ENCODE assay signal across 13 cellular contexts in genomic region chr12:65189028-65189718, GRCh38. TPM values are rescaled to one million over a fixed set of nuclear protein-coding genes. Genes with fewer than 3 reads are reported as not detected.
DNase-seq lines count a peak whose midpoint lies in the region; ATAC-seq, FAIRE-seq and TF ChIP-seq lines count a peak whose summit lies in the region.
"Had no signal": no experiment of that assay in that cellular context is flagged by ENCODE, and none has a peak within 500 bp of the region (broad histone marks: within the 10 kb centered on the region; RNA-seq: fewer than 3 reads in every experiment).

No MANE protein-coding gene starts in this region.

- peaks cover 87% of the 10 kb centered on the region for H3K79me2 ChIP-seq in GM12878 (ENCODE audit: control insufficient read depth, insufficient read depth, low read length)

- H3K27me3 ChIP-seq in GM12878 (replicated peaks in 1 of 2; ENCODE audit: control insufficient read depth in 2 of 2, insufficient read depth in 2 of 2, low read length in 1 of 2), result no peaks in the 10 kb centered on the region
- H3K27me3 ChIP-seq: heart left ventricle had no signal

- POLR2A ChIA-PET in GM12878 (lab: Charles Lee), result interaction anchor here (1.0 to 4.6 kb wide), 3 partner anchors 8 to 24 kb away, joined by 3 to 23 read pairs (median 4); partner anchors contain the start of gene LEMD3

- TF ChIP-seq RAD21 in GM12878 (IDR thresholded peaks at IDR 0.05; ENCODE audit: insufficient read depth, low read depth, low read length), result no peak

- no peak overlapping the region for H3K9ac ChIP-seq in GM12878 (ENCODE audit: control insufficient read depth, insufficient read depth, low read length)

- TSS peak; percentile 12 for BruUV-seq in GM12878 (replicated peaks; lab: Mats Ljungman, UMichigan)

- H4K20me1 ChIP-seq in GM12878 (ENCODE audit: control insufficient read depth, insufficient read depth), result no peaks in the 10 kb centered on the region

- intact Hi-C loops in GM12878 (cut with micrococcal nuclease; ENCODE audit: unreplicated experiment), result loop anchor here (2.0 kb wide), 1 partner anchor 18 kb away; no protein-coding TSS in a partner anchor

- no peak for TF ChIP-seq POLR2A in GM12878 (IDR thresholded peaks at IDR 0.05; ENCODE audit: low read depth, low read length)

- peaks cover 2 to 39% of the 10 kb centered on the region in 2 donors for H3K36me3 Mint-ChIP-seq in activated naive CD4-positive, alpha-beta T cell treated with anti-CD3 and anti-CD28 coated beads, Interleukin-2, amount 50 U/mL, for 72 hours

- DNase-seq in GM12878 (ENCODE audit: low read depth, low spot score), result no peak
- no peak for DNase-seq in SIG-M5 treated with dmso at 0.1 percent for 504 hours (lab: John Stamatoyannopoulos, UW; ENCODE audit: unreplicated experiment)
- DNase-seq in GM13977 (ENCODE audit: low spot score), result no peak
- no peak for DNase-seq in activated naive CD4-positive, alpha-beta T cell treated with anti-CD3 and anti-CD28 coated beads, Interleukin-2, amount 50 U/mL, for 72 hours (ENCODE audit: low spot score in 2 of 2)
- no peak for DNase-seq in epidermal melanocyte (ENCODE audit: insufficient read length, low spot score)
- DNase-seq: DND-41, heart left ventricle, NCI-H2107, SW 1271 had no signal

- RAD21 ChIA-PET in GM12878 (lab: Charles Lee; ENCODE audit: unreplicated experiment), result interaction anchor here (1.0 kb wide), 1 partner anchor 20 kb away, joined by 4 read pairs; the partner anchor contains the start of gene LEMD3

- H3K9me3 ChIP-seq in GM12878 (replicated peaks; ENCODE audit: control insufficient read depth, insufficient read depth, low read length), result peaks cover 4% of the 10 kb centered on the region; the same call in 2 of the 3 replicates
- H3K9me3 ChIP-seq: heart left ventricle had no signal

- no peaks in the 10 kb centered on the region for H3K9me3 Mint-ChIP-seq in activated naive CD4-positive, alpha-beta T cell treated with anti-CD3 and anti-CD28 coated beads, Interleukin-2, amount 50 U/mL, for 72 hours

- H3K27ac Mint-ChIP-seq in activated naive CD4-positive, alpha-beta T cell treated with anti-CD3 and anti-CD28 coated beads, Interleukin-2, amount 50 U/mL, for 72 hours, result no peak overlapping the region

- H3K4me1 ChIP-seq in GM12878 (ENCODE audit: control insufficient read depth, insufficient read depth, low read length), result peaks cover 33% of the 10 kb centered on the region

- no peak for TF ChIP-seq CTCF in GM12878 (IDR thresholded peaks at IDR 0.05 in 2 of 3, conservative IDR thresholded peaks at IDR 0.05 in 1 of 3; ENCODE audit: control insufficient read depth in 2 of 3, extremely low read depth in 1 of 3, insufficient read depth in 1 of 3, low read depth in 3 of 3, low read length in 3 of 3)
- no peak for TF ChIP-seq CTCF in GM13977 (IDR thresholded peaks at IDR 0.05; ENCODE audit: extremely low read depth, insufficient read depth, missing control alignments)

- H3K27ac ChIP-seq in GM12878 (ENCODE audit: control insufficient read depth, insufficient read depth), result peak overlapping the region; percentile 83
- H3K27ac ChIP-seq: heart left ventricle had no signal

- in situ Hi-C loops in GM12878 (cut with MboI) (no loop called here), GM13977 (cut with MboI; ENCODE audit: low pct_unique_long_range_greater_than_20kb, low sequenced_read_pairs, unreplicated experiment) (no loop called here)

- ATAC-seq in GM18868 (IDR thresholded peaks at IDR 0.05; ENCODE audit: unreplicated experiment) (peak; percentile 96), GM21717 (IDR thresholded peaks at IDR 0.05; ENCODE audit: unreplicated experiment) (peak; percentile 97), HG03159 (IDR thresholded peaks at IDR 0.05; ENCODE audit: unreplicated experiment) (peak; percentile 98), GM12878 (peak; percentile 91)
- ATAC-seq in activated naive CD4-positive, alpha-beta T cell treated with anti-CD3 and anti-CD28 coated beads, Interleukin-2, amount 50 U/mL, for 72 hours, result no peak
- ATAC-seq: heart left ventricle had no signal

- peak; percentile 84 for FAIRE-seq in GM12878 (lab: Jason Lieb, UNC)
- FAIRE-seq: colon had no signal

- 1% methylated on average over 4 of the region's 4 CpGs for WGBS in GM12878 (ENCODE audit: insufficient coverage, insufficient replicate concordance, low lambda C conversion rate, missing lambda C conversion rate)

- H3K4me2 ChIP-seq in GM12878 (ENCODE audit: control insufficient read depth, insufficient read depth), result peak overlapping the region; percentile 83

- H3K4me3 ChIP-seq in GM12878, result peak overlapping the region; percentile 30; the same call in 1 of the 2 replicates
- H3K4me3 ChIP-seq: heart left ventricle had no signal

- SMC1A ChIA-PET in GM12878 (lab: Charles Lee; ENCODE audit: uncharacterized antibody, unreplicated experiment), result interaction anchor here (1.2 to 13.7 kb wide), 5 partner anchors 9 to 44 kb away, joined by 3 to 155 read pairs (median 12); partner anchors contain the start of gene LEMD3

- peak in 1 of 2 experiments; percentile 48; a peak in 1 of 4 replicates for TF ChIP-seq EP300 in GM12878 (IDR thresholded peaks at IDR 0.05; ENCODE audit: borderline replicate concordance in 1 of 2, control insufficient read depth in 1 of 2, low read depth in 2 of 2, low read length in 2 of 2)

- CTCF ChIA-PET in GM12878 (lab: Yijun Ruan, JAX), result no interaction called here

- H2AFZ ChIP-seq in GM12878 (ENCODE audit: control insufficient read depth, low read depth, low read length), result no peak overlapping the region

- H3K36me3 ChIP-seq in GM12878 (ENCODE audit: control insufficient read depth in 2 of 2, insufficient read depth in 2 of 2, low read length in 1 of 2), result no peaks in the 10 kb centered on the region
- H3K36me3 ChIP-seq: heart left ventricle had no signal

TF ChIP-seq in GM12878, 131 proteins besides CTCF, POLR2A, EP300 and RAD21 (continues in another document):
- TF ChIP-seq NFIC (IDR thresholded peaks at IDR 0.05; ENCODE audit: low read depth, low read length) (peak; percentile 65), MTA3 (IDR thresholded peaks at IDR 0.05; ENCODE audit: borderline replicate concordance, low read length) (peak; percentile 58; the same call in 1 of the 2 replicates), HDAC6 (IDR thresholded peaks at IDR 0.05; ENCODE audit: unreplicated experiment) (no peak), ZNF592 (IDR thresholded peaks at IDR 0.05) (no peak), NBN (IDR thresholded peaks at IDR 0.05) (no peak)

RNA-seq across cellular contexts. Expression of gene LEMD3, which starts 19.8 kb away (rescaled TPM):
- total RNA-seq in GM12878 (2013; cell fraction: nucleolus; rRNA removed), result 71.8 and 93.9 TPM in 2 replicates
- total RNA-seq in GM12878 (2014; rRNA removed), result 23.8 and 24.8 TPM in 2 replicates
- 19.4 and 19.6 TPM in 2 replicates for total RNA-seq in GM12878 (2014; rRNA removed; fragmentation: Illumina TruSeq; extraction: Trizol)
- 23.6 and 26.0 TPM in 2 replicates for total RNA-seq in GM12878 (2021)
- polyA plus RNA-seq in GM12878 (2011; ENCODE audit: low read depth), result 4.1 TPM
- 21.3 and 29.5 TPM in 2 replicates for polyA plus RNA-seq in GM12878 (2011; rRNA removed)
- 6.5 and 7.0 TPM in 2 replicates for polyA plus RNA-seq in GM12878 (2011; cell fraction: cytosol; rRNA removed)
- 20.1 and 23.8 TPM in 2 replicates for polyA plus RNA-seq in GM12878 (2011; cell fraction: nucleus; rRNA removed)
- 9.3 and 13.1 TPM in 2 replicates for polyA plus RNA-seq in GM12878 (2012)
- 17.7 and 31.1 TPM in 2 replicates for polyA plus RNA-seq in GM12878 (2014; fragmentation: Illumina TruSeq; extraction: Trizol)
- polyA plus RNA-seq in GM12878 (2014; fragmentation: Nextera tagmentation; extraction: Ambion mirVana), result 1 to 10 TPM; 7.5 to 9.0 TPM
- polyA plus RNA-seq in GM12878 (2014; rRNA removed), result 12.0 and 17.8 TPM in 2 replicates
- polyA plus RNA-seq in GM12878 (2016; fragmentation: Nextera tagmentation; extraction: Ambion mirVana), result 10 to 100 TPM; 14.6 to 15.4 TPM
- 13.5 and 14.3 TPM in 2 replicates for polyA minus RNA-seq in GM12878 (2011; rRNA and poly(A)+ RNA removed)
- 4.9 and 7.5 TPM in 2 replicates for polyA minus RNA-seq in GM12878 (2011; cell fraction: cytosol; rRNA and poly(A)+ RNA removed)
- polyA minus RNA-seq in GM12878 (2011; cell fraction: nucleus; rRNA and poly(A)+ RNA removed), result 28.7 and 46.6 TPM in 2 replicates
- 10 to 100 TPM; 18.4 to 27.4 TPM for total RNA-seq in activated naive CD4-positive, alpha-beta T cell treated with anti-CD3 and anti-CD28 coated beads, Interleukin-2, amount 50 U/mL, for 72 hours

Comparison
In these comparisons a context has a peak if more than half of its experiments do, and no peak if none do; other contexts are left out.
1. ATAC-seq: peak in GM18868 (single experiment), GM21717 (single experiment), HG03159 (single experiment) and GM12878 (single experiment); none in activated naive CD4-positive, alpha-beta T cell treated with anti-CD3 and anti-CD28 coated beads, Interleukin-2, amount 50 U/mL, for 72 hours (0 of 2).